Comparison of ENCODE assay signal across 8 cellular contexts in the genomic region with DNA sequence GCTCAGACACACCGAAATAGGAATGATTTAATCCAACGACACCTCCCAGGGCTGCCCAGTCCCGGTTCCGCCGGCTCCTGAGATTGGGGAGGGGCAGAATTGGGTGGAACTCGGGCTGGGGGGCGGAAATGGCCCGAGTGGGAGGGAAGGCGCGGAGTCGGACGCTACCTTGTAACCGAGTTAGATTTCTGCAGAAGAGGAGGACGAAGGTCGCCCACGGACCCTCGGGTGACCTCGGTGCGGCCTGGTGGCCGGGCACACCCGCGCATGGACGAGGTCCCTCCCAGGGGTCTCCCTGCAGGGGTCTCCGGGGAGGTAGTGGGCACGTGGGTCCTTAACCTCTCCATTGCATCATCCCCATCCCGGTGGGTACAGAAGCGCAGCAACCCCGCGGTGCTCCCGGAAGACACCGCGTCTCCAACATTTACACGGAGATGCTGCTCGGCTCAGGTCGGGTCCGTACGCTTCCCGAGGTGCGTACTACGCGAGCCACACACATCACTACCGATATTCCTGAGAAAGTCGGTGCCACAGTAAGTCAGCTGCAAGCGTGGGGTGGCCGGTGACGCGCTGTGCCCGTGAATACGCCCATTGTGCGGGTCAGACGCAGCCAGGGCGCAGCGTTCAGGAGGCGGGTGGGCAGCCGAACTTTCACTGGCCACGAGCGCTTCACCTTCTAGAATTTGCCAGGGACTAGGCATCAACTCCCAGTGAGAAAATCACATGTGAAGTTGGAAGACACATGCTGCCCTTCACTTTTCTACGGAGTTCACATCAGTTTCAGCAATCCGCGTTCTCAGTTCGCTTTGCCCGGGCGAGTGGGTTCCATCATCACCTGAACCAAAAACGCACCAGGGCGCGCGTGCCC.
A peak's percentile ranks its signal among the peaks of the same experiment; 100 is the strongest.
DNase-seq lines count a peak whose midpoint lies in the region; ATAC-seq and TF ChIP-seq lines count a peak whose summit lies in the region.

No MANE protein-coding gene starts in this region.

- no peak for ATAC-seq in GM21423 (IDR thresholded peaks at IDR 0.05; ENCODE audit: unreplicated experiment)

- H3K4me3 ChIP-seq in NB4 (ENCODE audit: low read depth, low read length) (peak overlapping the region; percentile 84), fibroblast of pulmonary artery (replicated peaks; ENCODE audit: low read depth, low read length) (peak overlapping the region; percentile 65)

- peaks cover 44% of the 10 kb centered on the region for H3K4me1 Mint-ChIP-seq in nephron progenitor cell

- peak overlapping the region; percentile 94 for H3K4me3 Mint-ChIP-seq in nephron progenitor cell

- peak; percentile 70 for DNase-seq in activated effector memory CD4-positive, alpha-beta T cell treated with anti-CD3 and anti-CD28 coated beads, Interleukin-2, amount 50 U/mL, for 16 hours
- DNase-seq in activated effector memory CD4-positive, alpha-beta T cell treated with Interleukin-2 at 50 U/mL for 16 hours: no peak
- DNase-seq in NB4 (ENCODE audit: low read depth) (peak; percentile 65), fibroblast of pulmonary artery (ENCODE audit: low read depth) (peak; percentile 41), nephron progenitor cell (peak; percentile 45), GM19240 (ENCODE audit: insufficient read length, low spot score) (no peak)
- DNase-seq in activated T-cell treated with anti-CD3 and anti-CD28 coated beads, Interleukin-2, amount 50 U/mL, for 1 hour: peak; percentile 50

- H3K36me3 Mint-ChIP-seq in nephron progenitor cell (ENCODE audit: low read depth): no peaks in the 10 kb centered on the region

- TF ChIP-seq POLR2A in NB4 (IDR thresholded peaks at IDR 0.05; ENCODE audit: extremely low read depth, insufficient read length): peak; percentile 14

- no peaks in the 10 kb centered on the region for H3K9me3 Mint-ChIP-seq in nephron progenitor cell

- no peak for TF ChIP-seq CTCF in NB4 (IDR thresholded peaks at IDR 0.05; ENCODE audit: low read depth, low read length)
- no peak for TF ChIP-seq CTCF in fibroblast of pulmonary artery (IDR thresholded peaks at IDR 0.05; ENCODE audit: low read length, missing control alignments)
- no peak for TF ChIP-seq CTCF in nephron progenitor cell (IDR thresholded peaks at IDR 0.05)

- H3K27ac Mint-ChIP-seq in nephron progenitor cell: peak overlapping the region; percentile 96

- no peaks in the 10 kb centered on the region for H3K27me3 Mint-ChIP-seq in nephron progenitor cell (ENCODE audit: low read depth, poor library complexity)

Comparison
In these comparisons a context has a peak if more than half of its experiments do, and no peak if none do; other contexts are left out.
1. DNase-seq: peak in activated effector memory CD4-positive, alpha-beta T cell treated with anti-CD3 and anti-CD28 coated beads, Interleukin-2, amount 50 U/mL, for 16 hours (single experiment), NB4 (single experiment), activated T-cell treated with anti-CD3 and anti-CD28 coated beads, Interleukin-2, amount 50 U/mL, for 1 hour (single experiment), fibroblast of pulmonary artery (single experiment) and nephron progenitor cell (single experiment); none in activated effector memory CD4-positive, alpha-beta T cell treated with Interleukin-2 at 50 U/mL for 16 hours (single experiment) and GM19240 (single experiment).